ENCODE assay signal across 11 cellular contexts in the genomic region with DNA sequence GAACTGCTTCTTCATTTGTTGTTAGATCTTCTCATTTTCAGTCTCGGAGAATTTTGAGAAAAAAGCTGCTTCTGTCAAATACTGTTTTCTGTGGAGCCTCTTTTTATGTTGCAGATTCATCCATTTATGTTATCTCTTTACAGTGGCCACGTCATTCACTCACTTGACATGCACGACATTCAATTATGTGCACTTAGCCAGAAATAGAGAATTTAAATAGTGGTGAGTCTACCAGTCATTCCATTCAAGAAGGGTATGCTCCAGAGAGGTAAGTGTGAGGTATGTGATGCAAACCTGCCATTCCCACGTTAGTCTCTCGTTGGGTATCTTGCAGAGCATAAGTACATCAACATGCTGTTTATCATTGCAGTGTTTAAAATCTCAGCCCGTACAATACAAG. TPM values are rescaled to one million over a fixed set of nuclear protein-coding genes. Genes with fewer than 3 reads are reported as not detected.
A peak's percentile ranks its signal among the peaks of the same experiment; 100 is the strongest.
DNase-seq lines count a peak whose midpoint lies in the region; ATAC-seq and TF ChIP-seq lines count a peak whose summit lies in the region.
"Had no signal": no experiment of that assay in that cellular context is flagged by ENCODE, and none has a peak within 500 bp of the region (broad histone marks: within the 10 kb centered on the region; RNA-seq: fewer than 3 reads in every experiment).

No MANE protein-coding gene starts in this region.

- POLR2A ChIA-PET in SK-N-SH (lab: Yijun Ruan, JAX) = no interaction called here
- POLR2A ChIA-PET in activated CD8-positive, alpha-beta T cell treated with anti-CD3 and anti-CD28 coated beads for 36 hours (lab: Charles Lee) = interaction anchor here (0.7 to 1.3 kb wide), 4 partner anchors 10 to 228 kb away, joined by 3 to 5 read pairs (median 3); a partner anchor contains a TSS

- no peak overlapping the region for H2AFZ ChIP-seq in SK-N-SH (ENCODE audit: low read depth)
- H2AFZ ChIP-seq in neural cell (ENCODE audit: low read depth, low read length) = no peak overlapping the region

- CTCF ChIA-PET in SK-N-SH (lab: Yijun Ruan, JAX) = interaction anchor here (1.6 kb wide), 1 partner anchor 104 kb away, joined by 3 read pairs; no protein-coding TSS in a partner anchor
- CTCF ChIA-PET in activated CD8-positive, alpha-beta T cell treated with anti-CD3 and anti-CD28 coated beads for 36 hours (lab: Charles Lee) = interaction anchor here (0.8 to 1.5 kb wide), 4 partner anchors 31 to 303 kb away, joined by 3 to 11 read pairs (median 4); a partner anchor contains a TSS

- H3K4me1 ChIP-seq in SK-N-SH (ENCODE audit: control insufficient read depth in 1 of 2, insufficient read depth in 2 of 2, low read depth in 1 of 2, low read length in 1 of 2) = peaks cover 13 to 18% of the 10 kb centered on the region in 2 experiments; a peak in 3 of 4 replicates
- peaks cover 40% of the 10 kb centered on the region for H3K4me1 ChIP-seq in body of pancreas

- H3F3A ChIP-seq in SK-N-SH (replicated peaks; ENCODE audit: insufficient read depth) (peaks cover 19% of the 10 kb centered on the region), neural cell (ENCODE audit: insufficient read depth, low read length, poor library complexity, severe bottlenecking) (no peaks in the 10 kb centered on the region)

- H3K27ac ChIP-seq in SK-N-SH (ENCODE audit: low read depth in 2 of 2, low read length in 1 of 2) (peak overlapping the region in 1 of 2 experiments; percentile 2; a peak in 1 of 4 replicates), neural cell (ENCODE audit: low read length) (peak overlapping the region; percentile 55), body of pancreas (no peak overlapping the region)
- H3K27ac ChIP-seq: right lobe of liver, vagina had no signal

- H3K27ac Mint-ChIP-seq in activated CD8-positive, alpha-beta T cell treated with anti-CD3 and anti-CD28 coated beads for 36 hours = peak overlapping the region; percentile 53

- no peak for TF ChIP-seq RAD21 in SK-N-SH (IDR thresholded peaks at IDR 0.05; ENCODE audit: low read length)
- no peak for TF ChIP-seq RAD21 in neural cell (conservative IDR thresholded peaks at IDR 0.05)

- H3K79me2 ChIP-seq in SK-N-SH (ENCODE audit: insufficient read depth) (peaks cover 99% of the 10 kb centered on the region), neural cell (replicated peaks; ENCODE audit: insufficient read depth, low read length) (peaks cover 95% of the 10 kb centered on the region)

- H3K9me2 ChIP-seq in SK-N-SH (no peaks in the 10 kb centered on the region), neural cell (ENCODE audit: insufficient read depth, low read length) (no peaks in the 10 kb centered on the region)

- ATAC-seq in SK-N-SH treated with all-trans-retinoic acid at 6 μM for 48 hours (no peak), HG02588 (IDR thresholded peaks at IDR 0.05; ENCODE audit: unreplicated experiment) (peak; percentile 29), HG02973 (IDR thresholded peaks at IDR 0.05; ENCODE audit: unreplicated experiment) (no peak), body of pancreas (no peak)
- peak; percentile 12 for ATAC-seq in activated CD8-positive, alpha-beta T cell treated with anti-CD3 and anti-CD28 coated beads for 36 hours
- ATAC-seq: right lobe of liver had no signal

- no peak overlapping the region for H3K9ac ChIP-seq in SK-N-SH
- no peak overlapping the region for H3K9ac ChIP-seq in neural cell (ENCODE audit: low read length)

- H3K9me3 ChIP-seq in SK-N-SH = no peaks in the 10 kb centered on the region
- no peaks in the 10 kb centered on the region for H3K9me3 ChIP-seq in neural cell (ENCODE audit: low read length)
- no peaks in the 10 kb centered on the region for H3K9me3 ChIP-seq in body of pancreas
- H3K9me3 ChIP-seq: right lobe of liver, vagina had no signal

- TF ChIP-seq EP300 in SK-N-SH (IDR thresholded peaks at IDR 0.05; ENCODE audit: borderline replicate concordance in 1 of 2, low read depth in 1 of 2, low read length in 1 of 2) (no peak), neural cell (conservative IDR thresholded peaks at IDR 0.05; ENCODE audit: poor library complexity, severe bottlenecking) (peak; percentile 68)

- H3K4me3 Mint-ChIP-seq in activated CD8-positive, alpha-beta T cell treated with anti-CD3 and anti-CD28 coated beads for 36 hours = peak overlapping the region; percentile 8

- H3K4me3 ChIP-seq in SK-N-SH (ENCODE audit: low read depth in 2 of 2, low read length in 1 of 2) = no peak overlapping the region
- peak overlapping the region; percentile 24 for H3K4me3 ChIP-seq in neural cell (ENCODE audit: low read length)
- no peak overlapping the region for H3K4me3 ChIP-seq in body of pancreas
- H3K4me3 ChIP-seq in foreskin fibroblast (ENCODE audit: low read depth in 1 of 2, low read length in 2 of 2) = no peak overlapping the region
- H3K4me3 ChIP-seq: right lobe of liver, vagina had no signal

- H3K36me3 ChIP-seq in SK-N-SH (replicated peaks in 1 of 2; ENCODE audit: control insufficient read depth in 1 of 2, insufficient read depth in 2 of 2, low read length in 1 of 2) = peaks cover 30 to 43% of the 10 kb centered on the region in 2 experiments
- H3K36me3 ChIP-seq in neural cell (ENCODE audit: insufficient read depth, low read length) = no peaks in the 10 kb centered on the region
- H3K36me3 ChIP-seq in body of pancreas (replicated peaks in 1 of 2; ENCODE audit: insufficient read depth in 1 of 2, low read depth in 2 of 2) = no peaks in the 10 kb centered on the region

- DNase-seq in SK-N-SH = no peak
- DNase-seq in activated CD8-positive, alpha-beta T cell treated with anti-CD3 and anti-CD28 coated beads for 36 hours = no peak
- no peak for DNase-seq in body of pancreas
- no peak for DNase-seq in foreskin fibroblast
- DNase-seq: NCI-H1694 treated with DMSO at 0.1 percent for 48 hours, right lobe of liver had no signal

- no peak for TF ChIP-seq POLR2A in body of pancreas (IDR thresholded peaks at IDR 0.05)

- no peaks in the 10 kb centered on the region for H3K27me3 Mint-ChIP-seq in activated CD8-positive, alpha-beta T cell treated with anti-CD3 and anti-CD28 coated beads for 36 hours

- H3K9me3 Mint-ChIP-seq in activated CD8-positive, alpha-beta T cell treated with anti-CD3 and anti-CD28 coated beads for 36 hours = no peaks in the 10 kb centered on the region

- H3K4me1 Mint-ChIP-seq in activated CD8-positive, alpha-beta T cell treated with anti-CD3 and anti-CD28 coated beads for 36 hours (ENCODE audit: low read depth) = peaks cover 69% of the 10 kb centered on the region

- intact Hi-C loops in activated CD8-positive, alpha-beta T cell treated with anti-CD3 and anti-CD28 coated beads for 36 hours (cut with micrococcal nuclease) = no loop called here
- intact Hi-C loops in body of pancreas (cut with DNase I) = no loop called here

- TF ChIP-seq CTCF in SK-N-SH (IDR thresholded peaks at IDR 0.05) = no peak
- no peak for TF ChIP-seq CTCF in activated CD8-positive, alpha-beta T cell treated with anti-CD3 and anti-CD28 coated beads for 36 hours (IDR thresholded peaks at IDR 0.05)
- no peak for TF ChIP-seq CTCF in neural cell (IDR thresholded peaks at IDR 0.05; ENCODE audit: poor library complexity, severe bottlenecking)
- no peak for TF ChIP-seq CTCF in body of pancreas (IDR thresholded peaks at IDR 0.05)
- no peak for TF ChIP-seq CTCF in foreskin fibroblast (IDR thresholded peaks at IDR 0.05; ENCODE audit: low read depth, low read length)

- H3K4me2 ChIP-seq in SK-N-SH (no peak overlapping the region), neural cell (ENCODE audit: low read length) (no peak overlapping the region)

- H3K36me3 Mint-ChIP-seq in activated CD8-positive, alpha-beta T cell treated with anti-CD3 and anti-CD28 coated beads for 36 hours (ENCODE audit: low read depth) = peaks cover 33% of the 10 kb centered on the region

- H4K20me1 ChIP-seq in SK-N-SH (ENCODE audit: insufficient read depth) (peaks cover 71% of the 10 kb centered on the region), neural cell (ENCODE audit: insufficient read depth) (no peaks in the 10 kb centered on the region)

- no peaks in the 10 kb centered on the region for H3K27me3 ChIP-seq in SK-N-SH (ENCODE audit: insufficient read depth)
- no peaks in the 10 kb centered on the region for H3K27me3 ChIP-seq in neural cell (ENCODE audit: insufficient read depth, low read depth, low read length)
- no peaks in the 10 kb centered on the region for H3K27me3 ChIP-seq in body of pancreas
- H3K27me3 ChIP-seq: right lobe of liver, vagina had no signal

- WGBS in SK-N-SH (ENCODE audit: low lambda C conversion rate) = 86% methylated on average over 6 of the region's 6 CpGs
- 85 to 94% methylated on average over 6 of the region's 6 CpGs for WGBS in body of pancreas, 2 donors

TF ChIP-seq in SK-N-SH treated with all-trans-retinoic acid at 6 μM for 48 hours, 23 proteins besides CTCF, POLR2A, EP300 and RAD21:
- TF ChIP-seq ZFP30 (CRISPR knock-in tag; IDR thresholded peaks at IDR 0.05) (no peak), ISL1 (CRISPR knock-in tag; IDR thresholded peaks at IDR 0.05) (peak; percentile 59; the same call in 1 of the 2 replicates), ESRRG (CRISPR knock-in tag; IDR thresholded peaks at IDR 0.05) (no peak), OSR1 (CRISPR knock-in tag; IDR thresholded peaks at IDR 0.05) (no peak), GLIS3 (CRISPR knock-in tag; IDR thresholded peaks at IDR 0.05) (no peak)

TF ChIP-seq in SK-N-SH, 30 proteins besides CTCF, POLR2A, EP300 and RAD21 (continues in another document):
- TF ChIP-seq FOXM1 (IDR thresholded peaks at IDR 0.05; ENCODE audit: low read depth) = no peak
- no peak for TF ChIP-seq MEF2A (IDR thresholded peaks at IDR 0.05; ENCODE audit: borderline replicate concordance, low read depth)

TF ChIP-seq in neural cell, 6 proteins besides CTCF, POLR2A, EP300 and RAD21:
- TF ChIP-seq POLR2AphosphoS5 (IDR thresholded peaks at IDR 0.05) (peak; percentile 48), SMC3 (conservative IDR thresholded peaks at IDR 0.05; ENCODE audit: poor library complexity) (no peak)

RNA-seq across cellular contexts. Expression of a gene that starts 9.8 kb away (rescaled TPM):
- polyA plus RNA-seq in SK-N-SH (2012; rRNA removed) = 29.0 and 47.1 TPM in 2 replicates
- polyA plus RNA-seq in SK-N-SH (2012; cell fraction: cytosol; rRNA removed) = 59.4 and 70.0 TPM in 2 replicates
- polyA plus RNA-seq in SK-N-SH (2012; cell fraction: nucleus; rRNA removed) = 7.3 and 18.2 TPM in 2 replicates
- total RNA-seq in activated CD8-positive, alpha-beta T cell treated with anti-CD3 and anti-CD28 coated beads for 36 hours = 100 to 1,000 TPM; 129 TPM
- polyA plus RNA-seq in neural cell = 252 and 254 TPM in 2 replicates
- polyA minus RNA-seq in neural cell = 226 and 276 TPM in 2 replicates
- total RNA-seq in body of pancreas = 10 to 100 TPM; 37.2 to 65.4 TPM

RNA-seq across cellular contexts. Expression of a gene that starts 30.3 kb away (rescaled TPM):
- polyA plus RNA-seq in SK-N-SH (2012; rRNA removed) (11.0 and 12.1 TPM in 2 replicates), neural cell (43.8 and 45.2 TPM in 2 replicates)
- polyA plus RNA-seq in SK-N-SH (2012; cell fraction: cytosol; rRNA removed) = 11.0 and 12.7 TPM in 2 replicates
- polyA plus RNA-seq in SK-N-SH (2012; cell fraction: nucleus; rRNA removed) = 11.3 and 16.1 TPM in 2 replicates
- total RNA-seq in activated CD8-positive, alpha-beta T cell treated with anti-CD3 and anti-CD28 coated beads for 36 hours = 10 to 100 TPM; 19.2 to 22.6 TPM
- polyA minus RNA-seq in neural cell = 234 and 301 TPM in 2 replicates
- total RNA-seq in body of pancreas = 10 to 100 TPM in 1 of 2 donors, 1 to 10 TPM in 1; 8.2 to 11.9 TPM

Comparison
In these comparisons a context has a peak if more than half of its experiments do, and no peak if none do; other contexts are left out.
1. ATAC-seq: peak in HG02588 (single experiment) and activated CD8-positive, alpha-beta T cell treated with anti-CD3 and anti-CD28 coated beads for 36 hours (single experiment); none in SK-N-SH treated with all-trans-retinoic acid at 6 μM for 48 hours (single experiment), HG02973 (single experiment) and body of pancreas (single experiment).